In the genomic region with DNA sequence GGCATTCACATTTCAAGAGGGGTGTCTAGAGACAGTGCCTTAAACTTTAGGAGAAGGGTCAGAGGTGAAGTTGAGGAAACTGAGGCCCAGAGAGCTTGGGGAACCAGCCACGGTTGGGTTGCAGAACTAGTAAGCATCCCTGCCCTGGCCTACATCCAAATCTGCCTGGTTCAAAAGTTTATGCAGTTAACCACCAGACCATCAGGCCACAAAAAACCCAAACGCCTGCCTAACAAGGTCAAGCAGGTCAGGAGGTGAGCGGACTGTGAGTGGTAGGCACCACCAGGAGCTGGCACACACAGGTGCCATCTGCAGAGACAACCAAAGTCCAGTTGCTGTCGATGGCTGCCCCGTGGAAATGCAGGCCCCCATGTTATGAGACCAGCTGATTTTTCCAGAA, we compare ENCODE assay signal across 9 cellular contexts. TPM values are rescaled to one million over a fixed set of nuclear protein-coding genes. Genes with fewer than 3 reads are reported as not detected.
"Had no signal": no experiment of that assay in that cellular context is flagged by ENCODE, and none has a peak within 500 bp of the region (broad histone marks: within the 10 kb centered on the region; RNA-seq: fewer than 3 reads in every experiment).

No MANE protein-coding gene starts in this region.

- ATAC-seq: HepG2, K562 had no signal

- H3K27ac Mint-ChIP-seq: IgD-negative memory B cell had no signal

- H3K4me2 ChIP-seq: KMS-11 had no signal

- H3K4me3 Mint-ChIP-seq: IgD-negative memory B cell had no signal

- DNase-seq: IMR-90, KBM-7, KG1 had no signal

- H3K27ac ChIP-seq: HL-60, KMS-11 had no signal

- H3K4me1 Mint-ChIP-seq: IgD-negative memory B cell had no signal

- H3K4me3 ChIP-seq: K562 had no signal

- H3K9ac ChIP-seq: KMS-11 had no signal

RNA-seq across cellular contexts. Expression of a gene that starts 51.2 kb away (rescaled TPM):
- total RNA-seq: HT-29 had no signal
